Comparison of ENCODE assay signal across 20 cellular contexts in the genomic region with DNA sequence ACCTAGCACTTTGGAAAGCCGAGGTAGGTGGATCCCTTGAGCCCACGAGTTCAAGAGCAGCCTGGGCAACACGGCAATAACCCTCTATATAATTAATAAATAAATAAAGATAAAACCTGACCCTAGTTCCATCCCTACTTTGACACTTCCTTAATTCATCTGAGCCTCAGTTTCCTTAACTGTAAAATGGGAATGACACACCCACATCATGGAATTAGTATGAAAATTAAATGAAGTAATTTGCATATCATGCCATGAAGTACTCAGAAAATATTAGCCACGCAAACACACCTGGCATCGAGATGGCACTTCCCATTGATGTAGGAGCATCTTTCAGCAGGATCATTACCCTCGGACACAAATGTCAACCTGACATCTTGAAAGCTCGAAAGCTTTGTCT. TPM values are rescaled to one million over a fixed set of nuclear protein-coding genes. Genes with fewer than 3 reads are reported as not detected.
DNase-seq lines count a peak whose midpoint lies in the region; TF ChIP-seq lines count a peak whose summit lies in the region.
"Had no signal": no experiment of that assay in that cellular context is flagged by ENCODE, and none has a peak within 500 bp of the region (broad histone marks: within the 10 kb centered on the region; RNA-seq: fewer than 3 reads in every experiment).

No MANE protein-coding gene starts in this region.

- H2BK12ac ChIP-seq in mesenchymal stem cell (ENCODE audit: low read length in 2 of 2), result no peak overlapping the region

- no peak overlapping the region for H3K4ac ChIP-seq in mesenchymal stem cell (ENCODE audit: low read depth in 1 of 2, low read length in 2 of 2)

- no peak for TF ChIP-seq POLR2A in tibial nerve (IDR thresholded peaks at IDR 0.05)

- H3K27ac ChIP-seq in caudate nucleus (ENCODE audit: low read depth, low read length) (peak overlapping the region; percentile 55), mesenchymal stem cell (ENCODE audit: low read length, poor library complexity, severe bottlenecking) (no peak overlapping the region), tibial nerve (peak overlapping the region in 3 of 4 donors; percentile 72 to 94 (median 92))
- H3K27ac ChIP-seq: 22Rv1, brain microvascular endothelial cell had no signal

- no peak overlapping the region for H3K9ac ChIP-seq in mesenchymal stem cell (ENCODE audit: low read length)

- peaks cover 3% of the 10 kb centered on the region for H3K27me3 Mint-ChIP-seq in endothelial cell (ENCODE audit: unreplicated experiment)
- H3K27me3 Mint-ChIP-seq: activated naive CD8-positive, alpha-beta T cell; stimulated activated naive B cell treated with anti-CD40 and anti-IgM and Interleukin-4, amounts not matched to agents 10 μg/mL and 1 μg/mL and 100 μg/mL, for 72 hours had no signal

- H3K36me3 ChIP-seq in mesenchymal stem cell (ENCODE audit: control insufficient read depth in 1 of 2, insufficient read depth in 2 of 2, low read depth in 1 of 2, low read length in 2 of 2), result peaks cover 11 to 16% of the 10 kb centered on the region in 2 experiments
- H3K36me3 ChIP-seq in tibial nerve, result peaks cover 0 to 6% (median 0%) of the 10 kb centered on the region in 3 donors

- no peak overlapping the region for H3K18ac ChIP-seq in mesenchymal stem cell (ENCODE audit: low read depth in 1 of 2, low read length in 2 of 2)

- no peak overlapping the region for H2BK120ac ChIP-seq in mesenchymal stem cell (ENCODE audit: low read depth, low read length)

- no peak overlapping the region for H2BK15ac ChIP-seq in mesenchymal stem cell (ENCODE audit: low read depth, poor library complexity, severe bottlenecking)

- no peaks in the 10 kb centered on the region for H3K9me3 ChIP-seq in mesenchymal stem cell (ENCODE audit: control insufficient read depth, low read length)
- no peaks in the 10 kb centered on the region for H3K9me3 ChIP-seq in tibial nerve
- H3K9me3 ChIP-seq: upper lobe of left lung had no signal

- H3K4me3 ChIP-seq in mesenchymal stem cell (ENCODE audit: insufficient read depth in 1 of 2, low read depth in 1 of 2, low read length in 2 of 2) (no peak overlapping the region), tibial nerve (no peak overlapping the region)
- H3K4me3 ChIP-seq: upper lobe of left lung had no signal

- peak overlapping the region; percentile 22 for H2AK5ac ChIP-seq in mesenchymal stem cell (ENCODE audit: low read length, severe bottlenecking)

- no peak overlapping the region for H3K4me2 ChIP-seq in mesenchymal stem cell (ENCODE audit: low read length, poor library complexity, severe bottlenecking)

- H3K14ac ChIP-seq in mesenchymal stem cell (ENCODE audit: low read length in 2 of 2), result no peak overlapping the region

- H2AFZ ChIP-seq in mesenchymal stem cell (ENCODE audit: low read depth, low read length), result no peak overlapping the region

- no peak for TF ChIP-seq CTCF in tibial nerve (IDR thresholded peaks at IDR 0.05)
- TF ChIP-seq CTCF in endothelial cell (IDR thresholded peaks at IDR 0.05; ENCODE audit: unreplicated experiment), result no peak

- H3K4me1 ChIP-seq in mesenchymal stem cell (ENCODE audit: control insufficient read depth, insufficient read depth, low read depth, low read length), result peaks cover 17% of the 10 kb centered on the region
- H3K4me1 ChIP-seq in tibial nerve, result peaks cover 0 to 75% (median 36%) of the 10 kb centered on the region in 4 donors

- over 99% methylated on average over 4 of the region's 7 CpGs for WGBS in mesenchymal stem cell
- 94 to 96% methylated on average over 7 of the region's 7 CpGs for WGBS in tibial nerve, 2 donors

- no peak overlapping the region for H3K27ac Mint-ChIP-seq in endothelial cell (ENCODE audit: unreplicated experiment)
- H3K27ac Mint-ChIP-seq: activated naive CD8-positive, alpha-beta T cell; stimulated activated naive B cell treated with anti-CD40 and anti-IgM and Interleukin-4, amounts not matched to agents 10 μg/mL and 1 μg/mL and 100 μg/mL, for 72 hours had no signal

- H4K91ac ChIP-seq in mesenchymal stem cell (ENCODE audit: low read length), result no peak overlapping the region

- no peak overlapping the region for H2BK5ac ChIP-seq in mesenchymal stem cell (ENCODE audit: low read depth, low read length, poor library complexity, severe bottlenecking)

- no peaks in the 10 kb centered on the region for H3K9me3 Mint-ChIP-seq in endothelial cell (ENCODE audit: unreplicated experiment)
- H3K9me3 Mint-ChIP-seq: nephron; stimulated activated naive B cell treated with anti-CD40 and anti-IgM and Interleukin-4, amounts not matched to agents 10 μg/mL and 1 μg/mL and 100 μg/mL, for 72 hours had no signal

- H3K23ac ChIP-seq in mesenchymal stem cell (ENCODE audit: low read length in 2 of 2), result no peak overlapping the region

- H3K79me1 ChIP-seq in mesenchymal stem cell (replicated peaks; ENCODE audit: low read length, poor library complexity, severe bottlenecking), result peaks cover 12% of the 10 kb centered on the region

- no peak for TF ChIP-seq EP300 in tibial nerve (IDR thresholded peaks at IDR 0.05)

- H3K4me1 Mint-ChIP-seq in endothelial cell (ENCODE audit: unreplicated experiment), result peaks cover 42% of the 10 kb centered on the region

- peak; percentile 29 to 36 for DNase-seq in NCI-H526 (lab: John Stamatoyannopoulos, UW)
- no peak for DNase-seq in NCI-H526 treated with DMSO at 0.1 percent for 48 hours (lab: John Stamatoyannopoulos, UW)
- DNase-seq in caudate nucleus (lab: John Stamatoyannopoulos, UW), result no peak
- DNase-seq in mesenchymal stem cell, result no peak
- no peak for DNase-seq in tibial nerve (ENCODE audit: low spot score in 2 of 2)
- DNase-seq in endothelial cell (ENCODE audit: low spot score), result no peak
- DNase-seq in central memory CD4-positive, alpha-beta T cell, result no peak
- DNase-seq in NCI-H1105 (lab: John Stamatoyannopoulos, UW), result no peak
- DNase-seq: brain microvascular endothelial cell; midbrain; NCI-H1417 treated with DMSO at 0.1 percent for 48 hours; NCI-H2107; NCI-H510A; Right ventricle myocardium superior; stimulated activated CD4-positive, alpha-beta T cell treated with anti-CD3 and anti-CD28 coated beads, Interleukin-2, amount 100 ng/mL, for 24 hours; stimulated activated naive B cell treated with anti-CD40 and anti-IgM and Interleukin-4, amounts not matched to agents 10 μg/mL and 1 μg/mL and 100 μg/mL, for 72 hours; upper lobe of left lung had no signal

- H3K27me3 ChIP-seq in mesenchymal stem cell (ENCODE audit: control insufficient read depth in 1 of 2, insufficient read depth in 1 of 2, low read length in 2 of 2) (no peaks in the 10 kb centered on the region), tibial nerve (no peaks in the 10 kb centered on the region)
- H3K27me3 ChIP-seq: brain microvascular endothelial cell, upper lobe of left lung had no signal

- H3K36me3 Mint-ChIP-seq in endothelial cell (ENCODE audit: low read depth, unreplicated experiment), result peaks cover 28% of the 10 kb centered on the region

- H3K4me3 Mint-ChIP-seq in endothelial cell (ENCODE audit: unreplicated experiment), result no peak overlapping the region
- H3K4me3 Mint-ChIP-seq: activated naive CD8-positive, alpha-beta T cell; nephron; stimulated activated naive B cell treated with anti-CD40 and anti-IgM and Interleukin-4, amounts not matched to agents 10 μg/mL and 1 μg/mL and 100 μg/mL, for 72 hours had no signal

- H4K8ac ChIP-seq in mesenchymal stem cell (ENCODE audit: low read length), result no peak overlapping the region

RNA-seq across cellular contexts. Expression of a gene that starts 19.1 kb away (rescaled TPM):
- polyA plus RNA-seq in mesenchymal stem cell (2013, experiment 1 of 2), result 21.6 TPM
- polyA plus RNA-seq in mesenchymal stem cell (2013, experiment 2 of 2), result 24.4 TPM
- total RNA-seq in tibial nerve (10 to 100 TPM; 45.3 to 69.9 (median 49.8) TPM), endothelial cell (ENCODE audit: unreplicated experiment) (109 TPM)

Comparison
In these comparisons a context has a peak if more than half of its experiments do, and no peak if none do; other contexts are left out.
1. DNase-seq: peak in NCI-H526 (2 of 2); none in NCI-H526 treated with DMSO at 0.1 percent for 48 hours (single experiment), caudate nucleus (0 of 61), mesenchymal stem cell (single experiment), tibial nerve (0 of 2), endothelial cell (single experiment), central memory CD4-positive, alpha-beta T cell (single experiment) and NCI-H1105 (single experiment).